12 cellular contexts compared by ENCODE assay signal in the genomic region with DNA sequence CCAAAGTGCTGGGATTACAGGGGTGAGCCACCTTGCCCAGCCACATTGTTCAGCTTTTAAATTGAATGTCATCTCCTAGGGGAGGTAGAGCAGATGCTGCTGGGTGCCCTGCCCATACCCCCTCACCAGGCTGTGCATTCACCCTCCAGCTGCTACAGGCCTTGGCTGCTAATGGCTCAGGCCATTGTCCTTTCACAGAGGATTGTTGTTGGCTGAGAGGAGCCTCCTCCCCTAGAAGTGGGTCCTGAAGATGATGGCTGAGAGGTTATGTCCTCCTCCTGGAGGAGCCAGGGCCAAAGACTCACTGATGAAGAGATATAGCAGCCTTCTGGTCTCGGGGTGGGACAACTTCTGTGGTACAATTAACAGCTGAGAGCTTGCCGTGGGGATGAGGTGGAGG.
"Had no signal": no experiment of that assay in that cellular context is flagged by ENCODE, and none has a peak within 500 bp of the region (broad histone marks: within the 10 kb centered on the region; RNA-seq: fewer than 3 reads in every experiment).

No MANE protein-coding gene starts in this region.

- H3K27me3 Mint-ChIP-seq: naive B cell had no signal

- H3K27ac Mint-ChIP-seq: mesothelial cell of epicardium, naive B cell, nephron, progenitor cell of endocrine pancreas had no signal

- H3K36me3 Mint-ChIP-seq: naive B cell had no signal

- H3K4me1 ChIP-seq: esophagus muscularis mucosa, gastrocnemius medialis, pancreas, uterus had no signal

- H3K36me3 ChIP-seq: esophagus muscularis mucosa, gastrocnemius medialis, heart right ventricle, pancreas, upper lobe of left lung, uterus had no signal

- H3K27me3 ChIP-seq: esophagus muscularis mucosa, gastrocnemius medialis, pancreas, upper lobe of left lung, uterus had no signal

- H3K4me3 ChIP-seq: esophagus muscularis mucosa, gastrocnemius medialis, heart right ventricle, pancreas, smooth muscle cell, upper lobe of left lung, uterus had no signal

- H3K27ac ChIP-seq: epithelial cell of prostate, esophagus muscularis mucosa, gastrocnemius medialis, heart right ventricle, pancreas, upper lobe of left lung, uterus had no signal

- H3K4me3 Mint-ChIP-seq: mesothelial cell of epicardium, naive B cell, nephron had no signal

- H3K9me3 Mint-ChIP-seq: nephron had no signal

- H3K9me3 ChIP-seq: esophagus muscularis mucosa, gastrocnemius medialis, pancreas, uterus had no signal
